Comparison of ENCODE assay signal across 13 cellular contexts in genomic region chr4:101238706-101239105, GRCh38.
DNase-seq lines count a peak whose midpoint lies in the region; TF ChIP-seq lines count a peak whose summit lies in the region.
"Had no signal": no experiment of that assay in that cellular context is flagged by ENCODE, and none has a peak within 500 bp of the region (broad histone marks: within the 10 kb centered on the region; RNA-seq: fewer than 3 reads in every experiment).

No MANE protein-coding gene starts in this region.

- H2AFZ ChIP-seq in mammary epithelial cell (ENCODE audit: low read depth, low read length) (no peak overlapping the region), mesenchymal stem cell (ENCODE audit: low read depth, low read length) (no peak overlapping the region), MM.1S (ENCODE audit: low read length) (no peak overlapping the region)

- no peaks in the 10 kb centered on the region for H3F3A ChIP-seq in MM.1S (ENCODE audit: insufficient read depth, low read length)

- no peak overlapping the region for H3K18ac ChIP-seq in mesenchymal stem cell (ENCODE audit: low read depth in 1 of 2, low read length in 2 of 2)

- H3K27ac ChIP-seq in mammary epithelial cell (ENCODE audit: insufficient read depth, low read depth, low read length) (no peak overlapping the region), mesenchymal stem cell (ENCODE audit: low read length, poor library complexity, severe bottlenecking) (no peak overlapping the region), MM.1S (ENCODE audit: low read length) (no peak overlapping the region)
- H3K27ac ChIP-seq: right lobe of liver had no signal

- BruUV-seq in mammary epithelial cell (replicated peaks; lab: Mats Ljungman, UMichigan): no TSS peak

- H4K8ac ChIP-seq in mesenchymal stem cell (ENCODE audit: low read length): no peak overlapping the region

- peak overlapping the region; percentile 35 for H3K4me2 ChIP-seq in mammary epithelial cell (ENCODE audit: insufficient read depth, low read depth, low read length)
- H3K4me2 ChIP-seq in mesenchymal stem cell (ENCODE audit: low read length, poor library complexity, severe bottlenecking): no peak overlapping the region
- H3K4me2 ChIP-seq in MM.1S (ENCODE audit: low read depth, low read length): no peak overlapping the region

- WGBS in mammary epithelial cell (ENCODE audit: low coverage, missing lambda C conversion rate): 69% methylated on average over 3 of the region's 3 CpGs
- WGBS in mesenchymal stem cell: 67% methylated on average over 3 of the region's 3 CpGs

- H3K9me3 ChIP-seq in mammary epithelial cell (replicated peaks; ENCODE audit: insufficient read depth, low read length): no peaks in the 10 kb centered on the region
- H3K9me3 ChIP-seq in mesenchymal stem cell (ENCODE audit: control insufficient read depth, low read length): no peaks in the 10 kb centered on the region
- H3K9me3 ChIP-seq in MM.1S (replicated peaks; ENCODE audit: insufficient read depth, low read length): no peaks in the 10 kb centered on the region
- H3K9me3 ChIP-seq: right lobe of liver had no signal

- dilution Hi-C loops in mammary epithelial cell (cut with HindIII; ENCODE audit: low sequenced_read_pairs): no loop called here

- no peak overlapping the region for H3K9ac ChIP-seq in mammary epithelial cell (ENCODE audit: insufficient read depth, low read length)
- H3K9ac ChIP-seq in mesenchymal stem cell (ENCODE audit: low read length): peak overlapping the region; percentile 50
- no peak overlapping the region for H3K9ac ChIP-seq in MM.1S (ENCODE audit: low read length)

- CTCF ChIA-PET in mammary epithelial cell (lab: Charles Lee; ENCODE audit: low non-redundant PET): no interaction called here

- TF ChIP-seq CTCF in mammary epithelial cell (conservative IDR thresholded peaks at IDR 0.05 in 1 of 2, IDR thresholded peaks at IDR 0.05 in 1 of 2; ENCODE audit: extremely low read depth in 1 of 2, insufficient read depth in 1 of 2, low read depth in 1 of 2, low read length in 2 of 2): no peak
- TF ChIP-seq CTCF in MM.1S (IDR thresholded peaks at IDR 0.05; ENCODE audit: low read length): no peak

- H2BK15ac ChIP-seq in mesenchymal stem cell (ENCODE audit: low read depth, poor library complexity, severe bottlenecking): no peak overlapping the region

- no peak overlapping the region for H2BK12ac ChIP-seq in mesenchymal stem cell (ENCODE audit: low read length in 2 of 2)

- intact Hi-C loops in mammary epithelial cell (cut with micrococcal nuclease): no loop called here

- H2AK5ac ChIP-seq in mesenchymal stem cell (ENCODE audit: low read length, severe bottlenecking): no peak overlapping the region

- no peak overlapping the region for H2BK120ac ChIP-seq in mesenchymal stem cell (ENCODE audit: low read depth, low read length)

- no peaks in the 10 kb centered on the region for H3K27me3 ChIP-seq in mammary epithelial cell (ENCODE audit: insufficient read depth, low read length)
- no peaks in the 10 kb centered on the region for H3K27me3 ChIP-seq in mesenchymal stem cell (ENCODE audit: control insufficient read depth in 1 of 2, insufficient read depth in 1 of 2, low read length in 2 of 2)
- H3K27me3 ChIP-seq in MM.1S (replicated peaks; ENCODE audit: insufficient read depth, low read length): no peaks in the 10 kb centered on the region
- H3K27me3 ChIP-seq: right lobe of liver had no signal

- no peak overlapping the region for H3K4ac ChIP-seq in mesenchymal stem cell (ENCODE audit: low read depth in 1 of 2, low read length in 2 of 2)

- H3K23ac ChIP-seq in mesenchymal stem cell (ENCODE audit: low read length in 2 of 2): no peak overlapping the region

- H3K14ac ChIP-seq in mesenchymal stem cell (ENCODE audit: low read length in 2 of 2): no peak overlapping the region

- no peaks in the 10 kb centered on the region for H3K9me2 ChIP-seq in MM.1S (replicated peaks; ENCODE audit: insufficient read depth, low read length)

- H3K4me3 ChIP-seq in mammary epithelial cell (replicated peaks in 1 of 3; ENCODE audit: insufficient read depth in 1 of 3, low read depth in 2 of 3, low read length in 3 of 3) (no peak overlapping the region), mesenchymal stem cell (ENCODE audit: insufficient read depth in 1 of 2, low read depth in 1 of 2, low read length in 2 of 2) (peak overlapping the region in 1 of 2 experiments; percentile 27), MM.1S (ENCODE audit: low read length) (no peak overlapping the region)
- H3K4me3 ChIP-seq: GM12878, K562, right lobe of liver had no signal

- no peak overlapping the region for H2BK5ac ChIP-seq in mesenchymal stem cell (ENCODE audit: low read depth, low read length, poor library complexity, severe bottlenecking)

- in situ Hi-C loops in mammary epithelial cell (cut with MboI; ENCODE audit: low sequenced_read_pairs in 2 of 2): no loop called here

- DNase-seq in AML-193 (lab: John Stamatoyannopoulos, UW) (peak; percentile 30 to 46), NCI-H460 (ENCODE audit: extremely low read depth, low read depth) (peak; percentile 22), mammary epithelial cell (peak; percentile 42), mesenchymal stem cell (peak; percentile 61), germinal center (ENCODE audit: low spot score) (no peak), MM.1S (no peak)
- DNase-seq in stimulated activated CD4-positive, alpha-beta T cell treated with anti-CD3 and anti-CD28 coated beads, Interleukin-4, amount 100 ng/mL, for 1 hour: no peak
- no peak for DNase-seq in activated naive CD4-positive, alpha-beta T cell treated with anti-CD3 and anti-CD28 coated beads, Interleukin-2, amount 50 U/mL, for 16 hours
- DNase-seq: effector CD8-positive, alpha-beta T cell; NCI-H446 treated with DMSO at 0.1 percent for 48 hours; right lobe of liver had no signal

- H3K4me1 ChIP-seq in mammary epithelial cell (ENCODE audit: insufficient read depth, low read length): peaks cover 13% of the 10 kb centered on the region
- H3K4me1 ChIP-seq in mesenchymal stem cell (ENCODE audit: control insufficient read depth, insufficient read depth, low read depth, low read length): no peaks in the 10 kb centered on the region
- no peaks in the 10 kb centered on the region for H3K4me1 ChIP-seq in MM.1S (ENCODE audit: low read length)

- H4K20me1 ChIP-seq in mammary epithelial cell (ENCODE audit: insufficient read depth, low read length) (no peaks in the 10 kb centered on the region), MM.1S (ENCODE audit: insufficient read depth, low read length) (no peaks in the 10 kb centered on the region)

- H3K36me3 ChIP-seq in mammary epithelial cell (ENCODE audit: insufficient read depth, low read length) (no peaks in the 10 kb centered on the region), mesenchymal stem cell (ENCODE audit: control insufficient read depth in 1 of 2, insufficient read depth in 2 of 2, low read depth in 1 of 2, low read length in 2 of 2) (no peaks in the 10 kb centered on the region), MM.1S (replicated peaks; ENCODE audit: insufficient read depth, low read length) (no peaks in the 10 kb centered on the region)
- H3K36me3 ChIP-seq: right lobe of liver had no signal

- no peak overlapping the region for H4K91ac ChIP-seq in mesenchymal stem cell (ENCODE audit: low read length)

- peaks cover 91% of the 10 kb centered on the region for H3K79me2 ChIP-seq in mammary epithelial cell (ENCODE audit: insufficient read depth, low read length)
- H3K79me2 ChIP-seq in MM.1S (ENCODE audit: low read length): peaks cover 44% of the 10 kb centered on the region

- H3K79me1 ChIP-seq in mesenchymal stem cell (replicated peaks; ENCODE audit: low read length, poor library complexity, severe bottlenecking): peaks cover 13% of the 10 kb centered on the region

Comparison
In these comparisons a context has a peak if more than half of its experiments do, and no peak if none do; other contexts are left out.
1. DNase-seq: peak in AML-193 (2 of 2), NCI-H460 (single experiment), mammary epithelial cell (single experiment) and mesenchymal stem cell (single experiment); none in stimulated activated CD4-positive, alpha-beta T cell treated with anti-CD3 and anti-CD28 coated beads, Interleukin-4, amount 100 ng/mL, for 1 hour (single experiment), germinal center (single experiment), activated naive CD4-positive, alpha-beta T cell treated with anti-CD3 and anti-CD28 coated beads, Interleukin-2, amount 50 U/mL, for 16 hours (single experiment) and MM.1S (single experiment).